In genomic region chr10:30425336-30426075, GRCh38 we compare ENCODE assay signal across 31 cellular contexts.
"Had no signal": no experiment of that assay in that cellular context is flagged by ENCODE, and none has a peak within 500 bp of the region (broad histone marks: within the 10 kb centered on the region; RNA-seq: fewer than 3 reads in every experiment).

No MANE protein-coding gene starts in this region.

- H3K27me3 ChIP-seq: brain microvascular endothelial cell had no signal

- H3K27ac ChIP-seq: brain microvascular endothelial cell, KMS-11, VCaP had no signal

- H3K9ac ChIP-seq: KMS-11 had no signal

- H3K27me3 Mint-ChIP-seq: activated CD4-positive, alpha-beta T cell treated with anti-CD3 and anti-CD28 coated beads, Interleukin-2, amount 10 ng/mL, durations not matched to agents 24 days and 14 days; activated CD8-positive, alpha-beta T cell treated with anti-CD3 and anti-CD28 coated beads for 36 hours; activated naive CD8-positive, alpha-beta T cell treated with anti-CD3 and anti-CD28 coated beads for 36 hours; activated T-helper 17 cell treated with anti-CD3 and anti-CD28 coated beads, Interleukin-2, amount 50 U/mL, for 72 hours had no signal

- ATAC-seq: activated CD8-positive, alpha-beta T cell treated with anti-CD3 and anti-CD28 coated beads for 36 hours; activated T-cell treated with anti-CD3 and anti-CD28 coated beads, Interleukin-2, amount 50 U/mL, for 72 hours; activated T-helper 17 cell treated with anti-CD3 and anti-CD28 coated beads, Interleukin-2, amount 50 U/mL, for 72 hours had no signal

- DNase-seq: activated CD4-positive, alpha-beta T cell treated with anti-CD3 and anti-CD28 coated beads, Interleukin-2, amount 10 ng/mL, durations not matched to agents 24 days and 14 days; activated CD4-positive, alpha-beta T cell treated with anti-CD3 and anti-CD28 coated beads, Interleukin-2, amount 50 U/mL, for 4 hours; activated CD8-positive, alpha-beta T cell treated with anti-CD3 and anti-CD28 coated beads for 36 hours; activated effector memory CD4-positive, alpha-beta T cell treated with anti-CD3 and anti-CD28 coated beads, Interleukin-2, amount 50 U/mL, for 16 hours; activated naive CD4-positive, alpha-beta T cell; activated naive CD4-positive, alpha-beta T cell treated with anti-CD3 and anti-CD28 coated beads, Interleukin-2, amount 50 U/mL, for 16 hours; activated naive CD8-positive, alpha-beta T cell treated with anti-CD3 and anti-CD28 coated beads for 36 hours; activated T-cell treated with anti-CD3 and anti-CD28 coated beads, Interleukin-2, amount 50 U/mL, for 1 hour; activated T-cell treated with anti-CD3 and anti-CD28 coated beads, Interleukin-2, amount 50 U/mL, for 72 hours; amniotic stem cell; aorta; brain microvascular endothelial cell; central memory CD4-positive, alpha-beta T cell; NCI-H1092 treated with DMSO at 0.1 percent for 48 hours; NCI-H1417 treated with DMSO at 0.1 percent for 48 hours; NCI-H187 treated with DMSO at 0.1 percent for 48 hours; NCI-H2081; NCI-H2171 treated with DMSO at 0.1 percent for 48 hours; NCI-H2227 treated with DMSO at 0.1 percent for 48 hours; NCI-H446; NCI-H510A treated with DMSO at 0.1 percent for 48 hours; NCI-H526 treated with DMSO at 0.1 percent for 48 hours; NCI-H774; Right ventricle myocardium superior; SW 1271; T-helper 1 cell; T-helper 2 cell; T-helper 9 cell had no signal

- H3K36me3 ChIP-seq: brain microvascular endothelial cell had no signal

- H3K4me2 ChIP-seq: KMS-11 had no signal

- H3K27ac Mint-ChIP-seq: activated CD4-positive, alpha-beta T cell treated with anti-CD3 and anti-CD28 coated beads, Interleukin-2, amount 10 ng/mL, durations not matched to agents 24 days and 14 days; activated CD8-positive, alpha-beta T cell treated with anti-CD3 and anti-CD28 coated beads for 36 hours; activated naive CD8-positive, alpha-beta T cell treated with anti-CD3 and anti-CD28 coated beads for 36 hours; activated T-cell treated with anti-CD3 and anti-CD28 coated beads, Interleukin-2, amount 50 U/mL, for 72 hours; activated T-helper 17 cell treated with anti-CD3 and anti-CD28 coated beads, Interleukin-2, amount 50 U/mL, for 72 hours had no signal

- H3K36me3 Mint-ChIP-seq: activated naive CD8-positive, alpha-beta T cell treated with anti-CD3 and anti-CD28 coated beads for 36 hours had no signal

- H3K4me3 Mint-ChIP-seq: activated CD4-positive, alpha-beta T cell treated with anti-CD3 and anti-CD28 coated beads, Interleukin-2, amount 10 ng/mL, durations not matched to agents 24 days and 14 days; activated CD8-positive, alpha-beta T cell treated with anti-CD3 and anti-CD28 coated beads for 36 hours; activated naive CD8-positive, alpha-beta T cell treated with anti-CD3 and anti-CD28 coated beads for 36 hours; activated T-cell treated with anti-CD3 and anti-CD28 coated beads, Interleukin-2, amount 50 U/mL, for 72 hours; activated T-helper 17 cell treated with anti-CD3 and anti-CD28 coated beads, Interleukin-2, amount 50 U/mL, for 72 hours had no signal

- H3K9me3 Mint-ChIP-seq: activated CD4-positive, alpha-beta T cell treated with anti-CD3 and anti-CD28 coated beads, Interleukin-2, amount 10 ng/mL, durations not matched to agents 24 days and 14 days; activated CD8-positive, alpha-beta T cell treated with anti-CD3 and anti-CD28 coated beads for 36 hours; activated naive CD8-positive, alpha-beta T cell treated with anti-CD3 and anti-CD28 coated beads for 36 hours; activated T-cell treated with anti-CD3 and anti-CD28 coated beads, Interleukin-2, amount 50 U/mL, for 72 hours; activated T-helper 17 cell treated with anti-CD3 and anti-CD28 coated beads, Interleukin-2, amount 50 U/mL, for 72 hours had no signal
